15 cellular contexts compared by ENCODE assay signal in genomic region chr7:36651404-36651803, GRCh38.
DNase-seq lines count a peak whose midpoint lies in the region; ATAC-seq and TF ChIP-seq lines count a peak whose summit lies in the region.
"Had no signal": no experiment of that assay in that cellular context is flagged by ENCODE, and none has a peak within 500 bp of the region (broad histone marks: within the 10 kb centered on the region; RNA-seq: fewer than 3 reads in every experiment).

No MANE protein-coding gene starts in this region.

- POLR2A ChIA-PET in BJ (lab: Charles Lee) = interaction anchor here (0.6 kb wide), 2 partner anchors 87 to 861 kb away, joined by 3 to 4 read pairs; no protein-coding TSS in a partner anchor

- H3K27ac Mint-ChIP-seq in dendritic cell treated with granulocyte-macrophage colony-stimulating factor and Interleukin-4, amounts not matched to agents 40 ng/mL and 50 ng/mL, for 4 days = peak overlapping the region; percentile 37
- H3K27ac Mint-ChIP-seq: activated T-helper 17 cell treated with anti-CD3 and anti-CD28 coated beads, Interleukin-2, amount 50 U/mL, for 72 hours; nephron progenitor cell had no signal

- no peak overlapping the region for H3K4ac ChIP-seq in mesenchymal stem cell (ENCODE audit: low read depth in 1 of 2, low read length in 2 of 2)

- H3K9ac ChIP-seq in mesenchymal stem cell (ENCODE audit: low read length) = no peak overlapping the region

- ATAC-seq in HG02588 (IDR thresholded peaks at IDR 0.05; ENCODE audit: unreplicated experiment) = no peak
- ATAC-seq: activated CD4-positive, CD25-positive, alpha-beta regulatory T cell treated with anti-CD3 and anti-CD28 coated beads, Interleukin-2, amount 50 U/mL, for 24 hours; activated T-helper 17 cell treated with anti-CD3 and anti-CD28 coated beads, Interleukin-2, amount 50 U/mL, for 72 hours; K562 had no signal

- no peak overlapping the region for H3K4me2 ChIP-seq in mesenchymal stem cell (ENCODE audit: low read length, poor library complexity, severe bottlenecking)

- H3K18ac ChIP-seq in mesenchymal stem cell (ENCODE audit: low read depth in 1 of 2, low read length in 2 of 2) = no peak overlapping the region

- H3K9me3 ChIP-seq in mesenchymal stem cell (ENCODE audit: control insufficient read depth, low read length) = no peaks in the 10 kb centered on the region
- H3K9me3 ChIP-seq: testis had no signal

- H2AFZ ChIP-seq in mesenchymal stem cell (ENCODE audit: low read depth, low read length) = no peak overlapping the region

- no peak overlapping the region for H2BK5ac ChIP-seq in mesenchymal stem cell (ENCODE audit: low read depth, low read length, poor library complexity, severe bottlenecking)

- WGBS in mesenchymal stem cell = 71% methylated on average over 2 of the region's 2 CpGs

- H3K4me3 ChIP-seq in BJ (ENCODE audit: low read depth, low read length) (no peak overlapping the region), mesenchymal stem cell (ENCODE audit: insufficient read depth in 1 of 2, low read depth in 1 of 2, low read length in 2 of 2) (no peak overlapping the region)
- H3K4me3 ChIP-seq: K562, testis had no signal

- no peaks in the 10 kb centered on the region for H3K27me3 Mint-ChIP-seq in dendritic cell treated with granulocyte-macrophage colony-stimulating factor and Interleukin-4, amounts not matched to agents 40 ng/mL and 50 ng/mL, for 4 days

- H3K27me3 ChIP-seq in BJ (ENCODE audit: control insufficient read depth, insufficient read depth, low read length) = no peaks in the 10 kb centered on the region
- no peaks in the 10 kb centered on the region for H3K27me3 ChIP-seq in mesenchymal stem cell (ENCODE audit: control insufficient read depth in 1 of 2, insufficient read depth in 1 of 2, low read length in 2 of 2)
- H3K27me3 ChIP-seq: testis had no signal

- intact Hi-C loops in dendritic cell treated with granulocyte-macrophage colony-stimulating factor and Interleukin-4, amounts not matched to agents 40 ng/mL and 50 ng/mL, for 4 days (cut with micrococcal nuclease) = no loop called here

- H2BK15ac ChIP-seq in mesenchymal stem cell (ENCODE audit: low read depth, poor library complexity, severe bottlenecking) = no peak overlapping the region

- H3K36me3 Mint-ChIP-seq in dendritic cell treated with granulocyte-macrophage colony-stimulating factor and Interleukin-4, amounts not matched to agents 40 ng/mL and 50 ng/mL, for 4 days (ENCODE audit: low read depth) = peaks cover 88% of the 10 kb centered on the region

- H2AK5ac ChIP-seq in mesenchymal stem cell (ENCODE audit: low read length, severe bottlenecking) = no peak overlapping the region

- H3K27ac ChIP-seq in mesenchymal stem cell (ENCODE audit: low read length, poor library complexity, severe bottlenecking) = peak overlapping the region; percentile 36
- H3K27ac ChIP-seq: testis had no signal

- no peaks in the 10 kb centered on the region for H3K9me3 Mint-ChIP-seq in dendritic cell treated with granulocyte-macrophage colony-stimulating factor and Interleukin-4, amounts not matched to agents 40 ng/mL and 50 ng/mL, for 4 days
- H3K9me3 Mint-ChIP-seq: nephron progenitor cell had no signal

- no peak for TF ChIP-seq CTCF in BJ (IDR thresholded peaks at IDR 0.05; ENCODE audit: insufficient read depth, low read depth, low read length)

- H4K91ac ChIP-seq in mesenchymal stem cell (ENCODE audit: low read length) = no peak overlapping the region

- peaks cover 14% of the 10 kb centered on the region for H3K4me1 ChIP-seq in mesenchymal stem cell (ENCODE audit: control insufficient read depth, insufficient read depth, low read depth, low read length)
- H3K4me1 ChIP-seq: testis had no signal

- H3K23ac ChIP-seq in mesenchymal stem cell (ENCODE audit: low read length in 2 of 2) = no peak overlapping the region

- no peak overlapping the region for H2BK12ac ChIP-seq in mesenchymal stem cell (ENCODE audit: low read length in 2 of 2)

- no peak overlapping the region for H4K8ac ChIP-seq in mesenchymal stem cell (ENCODE audit: low read length)

- H3K79me1 ChIP-seq in mesenchymal stem cell (replicated peaks; ENCODE audit: low read length, poor library complexity, severe bottlenecking) = no peaks in the 10 kb centered on the region

- DNase-seq in BJ (ENCODE audit: low read depth) (peak; percentile 49), MV-4-11 (lab: John Stamatoyannopoulos, UW) (peak; percentile 4), mesenchymal stem cell (peak; percentile 21), globus pallidus (ENCODE audit: low spot score) (no peak), NCI-H1417 treated with DMSO at 0.1 percent for 48 hours (lab: John Stamatoyannopoulos, UW) (no peak), iPS-NIHi7 (ENCODE audit: extremely low spot score) (no peak)
- DNase-seq: erythroblast, NCI-H2029 treated with DMSO at 0.1 percent for 48 hours, nephron progenitor cell, testis had no signal

- CTCF ChIA-PET in BJ (lab: Yijun Ruan, JAX) = interaction anchor here (0.6 to 2.1 kb wide), 3 partner anchors 22 to 549 kb away, joined by 3 to 6 read pairs (median 3); no protein-coding TSS in a partner anchor

- no peak overlapping the region for H3K4me3 Mint-ChIP-seq in dendritic cell treated with granulocyte-macrophage colony-stimulating factor and Interleukin-4, amounts not matched to agents 40 ng/mL and 50 ng/mL, for 4 days
- H3K4me3 Mint-ChIP-seq: activated T-helper 17 cell treated with anti-CD3 and anti-CD28 coated beads, Interleukin-2, amount 50 U/mL, for 72 hours; nephron progenitor cell had no signal

- H3K14ac ChIP-seq in mesenchymal stem cell (ENCODE audit: low read length in 2 of 2) = no peak overlapping the region

- H3K36me3 ChIP-seq in BJ (ENCODE audit: control insufficient read depth, insufficient read depth, low read length) = no peaks in the 10 kb centered on the region
- no peaks in the 10 kb centered on the region for H3K36me3 ChIP-seq in mesenchymal stem cell (ENCODE audit: control insufficient read depth in 1 of 2, insufficient read depth in 2 of 2, low read depth in 1 of 2, low read length in 2 of 2)

- peaks cover 64% of the 10 kb centered on the region for H3K4me1 Mint-ChIP-seq in dendritic cell treated with granulocyte-macrophage colony-stimulating factor and Interleukin-4, amounts not matched to agents 40 ng/mL and 50 ng/mL, for 4 days (ENCODE audit: low read depth)
- H3K4me1 Mint-ChIP-seq: activated T-helper 17 cell treated with anti-CD3 and anti-CD28 coated beads, Interleukin-2, amount 50 U/mL, for 72 hours had no signal

- H2BK120ac ChIP-seq in mesenchymal stem cell (ENCODE audit: low read depth, low read length) = no peak overlapping the region

Comparison
In these comparisons a context has a peak if more than half of its experiments do, and no peak if none do; other contexts are left out.
1. DNase-seq: peak in BJ (single experiment), MV-4-11 (single experiment) and mesenchymal stem cell (single experiment); none in globus pallidus (single experiment), NCI-H1417 treated with DMSO at 0.1 percent for 48 hours (single experiment) and iPS-NIHi7 (single experiment).